9 cellular contexts compared by ENCODE assay signal in the genomic region with DNA sequence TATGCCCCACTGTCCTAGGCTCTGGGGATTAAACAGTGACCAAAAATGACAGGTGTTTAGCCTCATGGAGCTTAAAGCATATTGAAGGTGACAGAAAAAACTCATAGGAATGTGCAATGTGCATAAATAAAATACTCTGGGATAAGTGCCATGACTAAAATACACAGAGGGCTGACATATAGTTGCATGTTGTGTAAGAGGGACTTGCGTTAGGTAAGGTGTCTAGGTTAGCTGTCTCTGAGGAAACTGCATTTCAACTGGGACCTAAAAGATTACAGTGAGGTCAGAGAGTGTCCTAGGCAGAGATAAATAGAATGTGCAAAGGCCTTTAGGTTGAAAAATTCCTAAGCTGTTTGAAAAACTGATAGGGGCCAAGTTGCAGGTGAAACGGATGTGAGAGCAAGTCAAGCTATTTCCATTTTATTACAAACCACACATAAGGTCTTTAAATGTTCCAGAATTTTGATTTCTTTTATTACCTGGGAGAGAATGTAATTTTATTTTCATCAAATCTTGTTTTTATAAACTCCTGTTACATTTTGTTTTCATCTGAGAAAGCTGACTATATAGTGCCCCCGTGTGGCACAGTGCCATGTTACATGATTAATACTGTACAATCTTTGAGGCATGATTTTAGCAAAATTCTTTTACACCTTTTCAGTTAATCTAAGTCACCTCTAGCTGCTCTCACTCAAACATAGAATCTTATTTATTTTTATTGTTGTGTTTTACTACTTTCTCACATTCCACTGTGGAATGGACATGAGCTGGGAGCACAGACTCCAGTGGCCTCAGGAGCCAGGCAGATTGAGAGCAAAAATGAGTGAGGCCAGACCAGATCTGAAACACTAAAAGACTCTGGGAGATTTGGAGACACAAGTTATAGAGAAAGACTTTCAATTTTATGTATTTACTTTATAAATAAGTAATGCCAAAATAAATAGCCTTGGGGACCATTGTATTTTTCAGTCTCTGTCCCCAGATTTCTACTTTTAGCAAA.
DNase-seq lines count a peak whose midpoint lies in the region; ATAC-seq and TF ChIP-seq lines count a peak whose summit lies in the region.
"Had no signal": no experiment of that assay in that cellular context is flagged by ENCODE, and none has a peak within 500 bp of the region (broad histone marks: within the 10 kb centered on the region; RNA-seq: fewer than 3 reads in every experiment).

No MANE protein-coding gene starts in this region.

- no peaks in the 10 kb centered on the region for H3K27me3 ChIP-seq in mesenchymal stem cell (ENCODE audit: control insufficient read depth in 1 of 2, insufficient read depth in 1 of 2, low read length in 2 of 2)
- H3K27me3 ChIP-seq in CD4-positive, alpha-beta T cell (ENCODE audit: control insufficient read depth, insufficient read depth, low read length): no peaks in the 10 kb centered on the region

- H3K9me3 Mint-ChIP-seq in CD4-positive, alpha-beta T cell: no peaks in the 10 kb centered on the region

- no peak overlapping the region for H2BK15ac ChIP-seq in mesenchymal stem cell (ENCODE audit: low read depth, poor library complexity, severe bottlenecking)

- H2BK12ac ChIP-seq in mesenchymal stem cell (ENCODE audit: low read length in 2 of 2): no peak overlapping the region

- H3K4me3 Mint-ChIP-seq in CD4-positive, alpha-beta T cell: no peak overlapping the region

- no peak overlapping the region for H3K27ac Mint-ChIP-seq in CD4-positive, alpha-beta T cell

- H3K4me3 ChIP-seq in astrocyte of the cerebellum (ENCODE audit: low read depth, low read length) (no peak overlapping the region), mesenchymal stem cell (ENCODE audit: insufficient read depth in 1 of 2, low read depth in 1 of 2, low read length in 2 of 2) (no peak overlapping the region)

- H2AFZ ChIP-seq in mesenchymal stem cell (ENCODE audit: low read depth, low read length): no peak overlapping the region

- no peak for ATAC-seq in CD4-positive, alpha-beta T cell (ENCODE audit: poor library complexity)
- no peak for ATAC-seq in activated CD4-positive, CD25-positive, alpha-beta regulatory T cell treated with anti-CD3 and anti-CD28 coated beads, Interleukin-2, amount 50 U/mL, for 24 hours
- ATAC-seq: right cardiac atrium had no signal

- no peaks in the 10 kb centered on the region for H3K9me3 ChIP-seq in mesenchymal stem cell (ENCODE audit: control insufficient read depth, low read length)
- H3K9me3 ChIP-seq in CD4-positive, alpha-beta T cell (ENCODE audit: control insufficient read depth, low read length): no peaks in the 10 kb centered on the region

- H3K18ac ChIP-seq in mesenchymal stem cell (ENCODE audit: low read depth in 1 of 2, low read length in 2 of 2): peak overlapping the region in 1 of 2 experiments; percentile 33

- peak; percentile 19 for DNase-seq in NCI-H345 (lab: John Stamatoyannopoulos, UW)
- no peak for DNase-seq in NCI-H345 treated with DMSO at 0.1 percent for 48 hours (lab: John Stamatoyannopoulos, UW; ENCODE audit: unreplicated experiment)
- peak; percentile 15 for DNase-seq in HT1080 (ENCODE audit: low read depth)
- peak; percentile 59 for DNase-seq in astrocyte of the cerebellum (ENCODE audit: low read depth)
- DNase-seq in mesenchymal stem cell: peak; percentile 62
- DNase-seq in CD4-positive, alpha-beta T cell: no peak
- DNase-seq in DMS153 treated with DMSO at 0.1 percent for 48 hours (lab: John Stamatoyannopoulos, UW; ENCODE audit: unreplicated experiment): no peak

- H3K4me1 Mint-ChIP-seq in CD4-positive, alpha-beta T cell (ENCODE audit: low read depth): no peaks in the 10 kb centered on the region

- no peak overlapping the region for H4K8ac ChIP-seq in mesenchymal stem cell (ENCODE audit: low read length)

- no peaks in the 10 kb centered on the region for H3K4me1 ChIP-seq in mesenchymal stem cell (ENCODE audit: control insufficient read depth, insufficient read depth, low read depth, low read length)

- H3K36me3 ChIP-seq in mesenchymal stem cell (ENCODE audit: control insufficient read depth in 1 of 2, insufficient read depth in 2 of 2, low read depth in 1 of 2, low read length in 2 of 2): no peaks in the 10 kb centered on the region

- no peaks in the 10 kb centered on the region for H3K79me1 ChIP-seq in mesenchymal stem cell (replicated peaks; ENCODE audit: low read length, poor library complexity, severe bottlenecking)

- H3K27ac ChIP-seq in mesenchymal stem cell (ENCODE audit: low read length, poor library complexity, severe bottlenecking): no peak overlapping the region
- no peak overlapping the region for H3K27ac ChIP-seq in CD4-positive, alpha-beta T cell (ENCODE audit: low read depth, low read length)

- H3K4me2 ChIP-seq in mesenchymal stem cell (ENCODE audit: low read length, poor library complexity, severe bottlenecking): no peak overlapping the region

- no peak overlapping the region for H3K9ac ChIP-seq in mesenchymal stem cell (ENCODE audit: low read length)

- POLR2A ChIA-PET in CD4-positive, alpha-beta T cell (lab: Charles Lee): no interaction called here

- no peak overlapping the region for H3K4ac ChIP-seq in mesenchymal stem cell (ENCODE audit: low read depth in 1 of 2, low read length in 2 of 2)

- in situ Hi-C loops in astrocyte of the cerebellum (cut with HindIII; ENCODE audit: low sequenced_read_pairs): no loop called here

- CTCF ChIA-PET in CD4-positive, alpha-beta T cell (lab: Charles Lee): interaction anchor here (0.9 kb wide), 1 partner anchor 10 kb away, joined by 3 read pairs; no protein-coding TSS in a partner anchor

- H2BK120ac ChIP-seq in mesenchymal stem cell (ENCODE audit: low read depth, low read length): peak overlapping the region; percentile 34

- H2BK5ac ChIP-seq in mesenchymal stem cell (ENCODE audit: low read depth, low read length, poor library complexity, severe bottlenecking): no peak overlapping the region

- no peak overlapping the region for H2AK5ac ChIP-seq in mesenchymal stem cell (ENCODE audit: low read length, severe bottlenecking)

- H4K91ac ChIP-seq in mesenchymal stem cell (ENCODE audit: low read length): no peak overlapping the region

- no peak overlapping the region for H3K23ac ChIP-seq in mesenchymal stem cell (ENCODE audit: low read length in 2 of 2)

- WGBS in mesenchymal stem cell: 35% methylated on average over 2 of the region's 3 CpGs

- intact Hi-C loops in CD4-positive, alpha-beta T cell (cut with DNase I, micrococcal nuclease): no loop called here

- peak; percentile 67 for TF ChIP-seq CTCF in astrocyte of the cerebellum (IDR thresholded peaks at IDR 0.05; ENCODE audit: low read depth, low read length, missing control alignments)
- no peak for TF ChIP-seq CTCF in CD4-positive, alpha-beta T cell (IDR thresholded peaks at IDR 0.05)

- no peaks in the 10 kb centered on the region for H3K36me3 Mint-ChIP-seq in CD4-positive, alpha-beta T cell (ENCODE audit: low read depth)

- H3K14ac ChIP-seq in mesenchymal stem cell (ENCODE audit: low read length in 2 of 2): no peak overlapping the region

- H3K27me3 Mint-ChIP-seq in CD4-positive, alpha-beta T cell: no peaks in the 10 kb centered on the region

Comparison
In these comparisons a context has a peak if more than half of its experiments do, and no peak if none do; other contexts are left out.
1. DNase-seq: peak in NCI-H345 (single experiment), HT1080 (single experiment), astrocyte of the cerebellum (single experiment) and mesenchymal stem cell (single experiment); none in NCI-H345 treated with DMSO at 0.1 percent for 48 hours (single experiment), CD4-positive, alpha-beta T cell (0 of 10) and DMS153 treated with DMSO at 0.1 percent for 48 hours (single experiment).